ENCODE assay signal across 8 cellular contexts in the genomic region with DNA sequence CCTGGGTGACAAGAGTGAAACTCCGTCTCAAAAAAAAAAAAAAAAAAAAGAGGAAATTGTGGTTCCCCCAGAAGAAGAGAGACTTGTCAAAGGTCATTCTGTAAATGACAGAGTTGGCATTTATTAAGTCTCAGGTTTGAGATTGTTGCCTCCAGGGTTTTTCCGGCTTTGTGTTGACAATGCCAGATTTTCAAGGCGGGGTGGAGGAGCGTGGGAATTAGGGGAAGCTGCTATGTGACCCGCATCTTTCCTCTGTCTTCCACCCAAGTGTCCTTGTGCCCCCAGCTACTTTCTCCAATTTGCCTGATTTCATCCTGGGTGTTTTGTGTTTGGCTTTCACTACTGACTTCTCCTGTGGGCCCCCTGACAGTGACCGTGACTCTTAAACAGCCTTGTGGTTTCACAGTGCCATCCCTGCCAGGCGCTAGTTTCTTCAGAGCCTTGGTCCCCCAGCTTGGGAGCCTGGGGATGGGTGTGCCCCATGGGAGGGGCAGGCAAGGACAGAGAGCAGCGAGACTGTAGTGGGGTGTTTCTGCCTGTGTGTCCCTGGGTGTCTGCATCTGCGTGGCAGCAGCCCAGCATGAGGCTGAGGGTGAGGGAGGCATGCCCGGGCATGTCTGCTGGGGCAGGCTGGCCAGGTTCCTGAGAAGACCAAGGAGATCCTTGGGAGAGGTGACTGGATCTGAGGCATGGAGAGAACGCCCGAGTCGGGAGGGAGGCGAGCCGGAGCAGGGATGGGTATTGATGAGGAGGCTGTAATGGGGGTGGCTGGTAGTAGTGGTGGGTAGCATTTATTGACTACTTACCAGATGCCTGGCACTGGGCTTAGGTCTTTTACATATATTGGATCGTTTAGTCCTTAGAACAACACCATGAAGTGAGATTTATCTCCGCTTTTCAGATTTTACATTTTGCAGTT. TPM values are rescaled to one million over a fixed set of nuclear protein-coding genes. Genes with fewer than 3 reads are reported as not detected.
A peak's percentile ranks its signal among the peaks of the same experiment; 100 is the strongest.
DNase-seq lines count a peak whose midpoint lies in the region; ATAC-seq, FAIRE-seq and TF ChIP-seq lines count a peak whose summit lies in the region.

No MANE protein-coding gene starts in this region.

- ATAC-seq in HG03520 (IDR thresholded peaks at IDR 0.05; ENCODE audit: unreplicated experiment) (peak; percentile 37), GM19455 (IDR thresholded peaks at IDR 0.05; ENCODE audit: unreplicated experiment) (no peak)

- TF ChIP-seq CTCF in choroid plexus epithelial cell (conservative IDR thresholded peaks at IDR 0.05; ENCODE audit: low read depth, low read length), result no peak

- H3K4me3 ChIP-seq in choroid plexus epithelial cell (ENCODE audit: low read depth, low read length), result no peak overlapping the region

- DNase-seq in DMS53 treated with DMSO at 0.1 percent for 48 hours (lab: John Stamatoyannopoulos, UW; ENCODE audit: unreplicated experiment) (peak; percentile 8), GM19239 (ENCODE audit: insufficient read length, low spot score) (no peak), choroid plexus epithelial cell (ENCODE audit: low read depth) (peak; percentile 78), mucosa of gallbladder (ENCODE audit: low spot score) (peak; percentile 42), epidermal melanocyte (ENCODE audit: insufficient read length, low spot score) (no peak)

- 0 out of 2 replicates have a peak, but pooled peaks have one; percentile 34 for TF ChIP-seq POLR2A in Raji (IDR thresholded peaks at IDR 0.05; ENCODE audit: insufficient read depth, low read depth, low read length)

- FAIRE-seq in GM19239 (lab: Jason Lieb, UNC), result peak; percentile 71

RNA-seq across cellular contexts. Expression of gene IER5, which starts 46.3 kb away (rescaled TPM):
- 13.9 TPM for total RNA-seq in mucosa of gallbladder

Comparison
In these comparisons a context has a peak if more than half of its experiments do, and no peak if none do; other contexts are left out.
1. DNase-seq: peak in DMS53 treated with DMSO at 0.1 percent for 48 hours (single experiment), choroid plexus epithelial cell (single experiment) and mucosa of gallbladder (single experiment); none in GM19239 (single experiment) and epidermal melanocyte (single experiment).